ENCODE assay signal across 27 cellular contexts in the genomic region with DNA sequence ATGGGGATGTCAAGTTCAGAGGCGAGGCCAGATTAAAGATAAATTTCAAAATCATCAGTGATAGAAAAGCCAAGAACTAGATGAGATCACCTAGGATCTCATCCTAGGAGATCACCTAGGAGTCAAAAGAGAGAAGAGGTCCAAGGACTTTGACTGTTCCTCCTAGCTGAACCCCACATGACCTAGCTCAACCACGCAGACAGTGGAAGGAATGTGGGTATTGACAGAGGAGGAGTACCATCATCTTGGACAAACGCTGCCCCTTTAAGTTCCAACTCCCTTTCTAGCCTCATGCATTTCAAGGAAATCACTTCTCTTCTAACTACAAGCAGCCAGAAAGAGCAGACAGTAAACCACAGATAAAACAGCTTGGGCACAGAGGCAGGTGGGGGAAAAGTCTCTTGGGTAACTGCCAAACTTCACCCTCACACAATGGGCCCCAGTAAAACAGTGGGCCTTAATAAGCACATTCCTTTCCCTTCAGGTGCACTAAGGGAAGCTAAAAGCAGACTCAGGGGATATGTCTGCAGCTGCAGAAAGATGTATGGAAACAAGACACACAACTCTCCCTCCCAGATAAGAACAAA. TPM values are rescaled to one million over a fixed set of nuclear protein-coding genes. Genes with fewer than 3 reads are reported as not detected.
A peak's percentile ranks its signal among the peaks of the same experiment; 100 is the strongest.
DNase-seq lines count a peak whose midpoint lies in the region; ATAC-seq and TF ChIP-seq lines count a peak whose summit lies in the region.
"Had no signal": no experiment of that assay in that cellular context is flagged by ENCODE, and none has a peak within 500 bp of the region (broad histone marks: within the 10 kb centered on the region; RNA-seq: fewer than 3 reads in every experiment).

No MANE protein-coding gene starts in this region.

- no peak overlapping the region for H3K4me2 ChIP-seq in GM23338
- H3K4me2 ChIP-seq in MM.1S (ENCODE audit: low read depth, low read length): no peak overlapping the region
- peak overlapping the region; percentile 32 for H3K4me2 ChIP-seq in parathyroid adenoma (ENCODE audit: low read length)

- TF ChIP-seq EP300 in suprapubic skin (IDR thresholded peaks at IDR 0.05): no peak

- H2AFZ ChIP-seq in GM23338 (peak overlapping the region; percentile 86), MM.1S (ENCODE audit: low read length) (no peak overlapping the region), parathyroid adenoma (peak overlapping the region; percentile 79)
- H2AFZ ChIP-seq: GM23248 had no signal

- H3K27ac ChIP-seq in GM23338 (ENCODE audit: low read depth) (peak overlapping the region; percentile 42; the same call in 1 of the 2 replicates), MM.1S (ENCODE audit: low read length) (no peak overlapping the region), parathyroid adenoma (peak overlapping the region; percentile 79), suprapubic skin (no peak overlapping the region)
- H3K27ac ChIP-seq: breast epithelium, colonic mucosa, GM23248, heart left ventricle, psoas muscle, sigmoid colon, SK-N-MC had no signal

- H3K4me3 Mint-ChIP-seq in GM23338: no peak overlapping the region
- H3K4me3 Mint-ChIP-seq: activated T-helper 17 cell treated with anti-CD3 and anti-CD28 coated beads, Interleukin-2, amount 50 U/mL, for 72 hours; stimulated activated memory B cell treated with anti-CD40 and anti-IgM and Interleukin-4, amounts not matched to agents 10 μg/mL and 1 μg/mL and 100 μg/mL, for 72 hours; T-helper 1 cell treated with Interleukin-12 subunit alpha and Interleukin-12 subunit beta and Interleukin-4 antibody, amounts not matched to agents 30 μg/mL and 1 μg/mL, for 36 hours had no signal

- WGBS in suprapubic skin: 61% methylated on average over 3 of the region's 3 CpGs

- no peaks in the 10 kb centered on the region for H3K36me3 ChIP-seq in GM23338 (ENCODE audit: insufficient read depth)
- no peaks in the 10 kb centered on the region for H3K36me3 ChIP-seq in MM.1S (replicated peaks; ENCODE audit: insufficient read depth, low read length)
- no peaks in the 10 kb centered on the region for H3K36me3 ChIP-seq in parathyroid adenoma (ENCODE audit: control insufficient read depth, insufficient read depth, low read length)
- no peaks in the 10 kb centered on the region for H3K36me3 ChIP-seq in suprapubic skin
- H3K36me3 ChIP-seq: breast epithelium, colonic mucosa, heart left ventricle, sigmoid colon had no signal

- H3K36me3 Mint-ChIP-seq in GM23338 (ENCODE audit: low read depth): no peaks in the 10 kb centered on the region
- H3K36me3 Mint-ChIP-seq: stimulated activated memory B cell treated with anti-CD40 and anti-IgM and Interleukin-4, amounts not matched to agents 10 μg/mL and 1 μg/mL and 100 μg/mL, for 72 hours had no signal

- no peaks in the 10 kb centered on the region for H3K79me2 ChIP-seq in GM23338 (replicated peaks; ENCODE audit: insufficient read depth)
- no peaks in the 10 kb centered on the region for H3K79me2 ChIP-seq in MM.1S (ENCODE audit: low read length)
- H3K79me2 ChIP-seq in parathyroid adenoma: no peaks in the 10 kb centered on the region

- no peak for DNase-seq in GM23338 (ENCODE audit: low spot score)
- peak; percentile 18 for DNase-seq in MM.1S
- DNase-seq in RPMI8226: peak; percentile 85
- no peak for DNase-seq in left lobe of liver (ENCODE audit: low spot score)
- no peak for DNase-seq in suprapubic skin (ENCODE audit: low spot score in 2 of 2)
- DNase-seq in hepatic stellate cell (ENCODE audit: low spot score): no peak
- DNase-seq: activated CD4-positive, alpha-beta T cell treated with anti-CD3 and anti-CD28 coated beads, Interleukin-2, amount 50 U/mL, for 48 hours; activated naive CD4-positive, alpha-beta T cell treated with anti-CD3 and anti-CD28 coated beads, Interleukin-2, amount 50 U/mL, for 16 hours; amygdala; colonic mucosa; effector memory CD4-positive, alpha-beta T cell; GM23248; heart left ventricle; mammary epithelial cell; NCI-H1694 treated with DMSO at 0.1 percent for 48 hours; NCI-H2227 treated with DMSO at 0.1 percent for 48 hours; NCI-H748 treated with DMSO at 0.1 percent for 48 hours; psoas muscle; sigmoid colon; stimulated activated CD4-positive, alpha-beta T cell treated with anti-CD3 and anti-CD28 coated beads, Interleukin-4, amount 100 ng/mL, for 4 hours; substantia nigra had no signal

- H3K9ac ChIP-seq in MM.1S (ENCODE audit: low read length) (no peak overlapping the region), parathyroid adenoma (no peak overlapping the region)
- H3K9ac ChIP-seq: GM23248 had no signal

- no peak overlapping the region for H3K27ac Mint-ChIP-seq in GM23338
- H3K27ac Mint-ChIP-seq: activated T-helper 17 cell treated with anti-CD3 and anti-CD28 coated beads, Interleukin-2, amount 50 U/mL, for 72 hours; stimulated activated memory B cell treated with anti-CD40 and anti-IgM and Interleukin-4, amounts not matched to agents 10 μg/mL and 1 μg/mL and 100 μg/mL, for 72 hours; T-helper 1 cell treated with Interleukin-12 subunit alpha and Interleukin-12 subunit beta and Interleukin-4 antibody, amounts not matched to agents 30 μg/mL and 1 μg/mL, for 36 hours had no signal

- H3K4me1 ChIP-seq in GM23338 (ENCODE audit: insufficient read depth) (no peaks in the 10 kb centered on the region), MM.1S (ENCODE audit: low read length) (peaks cover 7% of the 10 kb centered on the region), parathyroid adenoma (peaks cover 15% of the 10 kb centered on the region), suprapubic skin (no peaks in the 10 kb centered on the region)
- H3K4me1 ChIP-seq: breast epithelium, colonic mucosa, heart left ventricle, psoas muscle, sigmoid colon had no signal

- H3K9me3 ChIP-seq in MM.1S (replicated peaks; ENCODE audit: insufficient read depth, low read length): no peaks in the 10 kb centered on the region
- H3K9me3 ChIP-seq in parathyroid adenoma (ENCODE audit: control insufficient read depth, low read length): no peaks in the 10 kb centered on the region
- no peaks in the 10 kb centered on the region for H3K9me3 ChIP-seq in suprapubic skin
- H3K9me3 ChIP-seq: breast epithelium, colonic mucosa, psoas muscle, sigmoid colon had no signal

- TF ChIP-seq POLR2A in suprapubic skin (IDR thresholded peaks at IDR 0.05): no peak

- H3F3A ChIP-seq in GM23338 (replicated peaks; ENCODE audit: low read depth): no peaks in the 10 kb centered on the region
- no peaks in the 10 kb centered on the region for H3F3A ChIP-seq in MM.1S (ENCODE audit: insufficient read depth, low read length)

- no peak overlapping the region for H3K4me3 ChIP-seq in GM23338
- H3K4me3 ChIP-seq in MM.1S (ENCODE audit: low read length): no peak overlapping the region
- no peak overlapping the region for H3K4me3 ChIP-seq in parathyroid adenoma (ENCODE audit: low read depth, low read length)
- no peak overlapping the region for H3K4me3 ChIP-seq in suprapubic skin
- H3K4me3 ChIP-seq: breast epithelium, colonic mucosa, GM23248, heart left ventricle, psoas muscle, sigmoid colon, SK-N-MC had no signal

- H3K9me2 ChIP-seq in GM23338 (ENCODE audit: insufficient read depth): no peaks in the 10 kb centered on the region
- no peaks in the 10 kb centered on the region for H3K9me2 ChIP-seq in MM.1S (replicated peaks; ENCODE audit: insufficient read depth, low read length)

- H3K9me3 Mint-ChIP-seq in GM23338: peaks cover 9% of the 10 kb centered on the region

- no peaks in the 10 kb centered on the region for H3K27me3 ChIP-seq in GM23338 (ENCODE audit: insufficient read depth)
- H3K27me3 ChIP-seq in MM.1S (replicated peaks; ENCODE audit: insufficient read depth, low read length): no peaks in the 10 kb centered on the region
- H3K27me3 ChIP-seq in parathyroid adenoma (ENCODE audit: control insufficient read depth, insufficient read depth, low read length): no peaks in the 10 kb centered on the region
- no peaks in the 10 kb centered on the region for H3K27me3 ChIP-seq in suprapubic skin
- H3K27me3 ChIP-seq: breast epithelium, colonic mucosa, sigmoid colon had no signal

- H3K27me3 Mint-ChIP-seq in GM23338 (ENCODE audit: insufficient read depth, low read depth, poor library complexity): peaks cover 3% of the 10 kb centered on the region

- peak; percentile 31; the same call in 2 of the 3 replicates for ATAC-seq in GM23338
- ATAC-seq in left lobe of liver: no peak
- ATAC-seq: activated T-helper 17 cell treated with anti-CD3 and anti-CD28 coated beads, Interleukin-2, amount 50 U/mL, for 72 hours; heart left ventricle; psoas muscle; stimulated activated memory B cell treated with anti-CD40 and anti-IgM and Interleukin-4, amounts not matched to agents 10 μg/mL and 1 μg/mL and 100 μg/mL, for 72 hours had no signal

- TF ChIP-seq CTCF in GM23338 (conservative IDR thresholded peaks at IDR 0.05; ENCODE audit: low read depth in 2 of 2): no peak
- TF ChIP-seq CTCF in MM.1S (IDR thresholded peaks at IDR 0.05; ENCODE audit: low read length): no peak
- no peak for TF ChIP-seq CTCF in parathyroid adenoma (IDR thresholded peaks at IDR 0.05)
- TF ChIP-seq CTCF in suprapubic skin (IDR thresholded peaks at IDR 0.05): no peak

- H3K4me1 Mint-ChIP-seq in GM23338: peaks cover 7% of the 10 kb centered on the region
- H3K4me1 Mint-ChIP-seq: activated T-helper 17 cell treated with anti-CD3 and anti-CD28 coated beads, Interleukin-2, amount 50 U/mL, for 72 hours; stimulated activated memory B cell treated with anti-CD40 and anti-IgM and Interleukin-4, amounts not matched to agents 10 μg/mL and 1 μg/mL and 100 μg/mL, for 72 hours had no signal

- H4K20me1 ChIP-seq in GM23338 (replicated peaks; ENCODE audit: insufficient read depth) (no peaks in the 10 kb centered on the region), MM.1S (ENCODE audit: insufficient read depth, low read length) (no peaks in the 10 kb centered on the region)

RNA-seq across cellular contexts. Expression of a gene that starts 12.5 kb away (rescaled TPM):
- total RNA-seq in GM23338 (2014; rRNA removed; shearing (Covaris generic)): 12.5 and 22.6 TPM in 2 replicates
- 12.7 and 13.8 TPM in 2 replicates for polyA plus RNA-seq in GM23338 (2016; fragmentation: Nextera tagmentation; extraction: Ambion mirVana)
- total RNA-seq in left lobe of liver (4.4 TPM), suprapubic skin (10 to 100 TPM; 17.6 to 28.8 (median 20.8) TPM)

RNA-seq across cellular contexts. Expression of a gene that starts 41.2 kb away (rescaled TPM):
- 6.3 and 9.4 TPM in 2 replicates for total RNA-seq in GM23338 (2014; rRNA removed; shearing (Covaris generic))
- 15.6 and 16.0 TPM in 2 replicates for polyA plus RNA-seq in GM23338 (2016; fragmentation: Nextera tagmentation; extraction: Ambion mirVana)
- total RNA-seq in left lobe of liver (13.1 TPM), suprapubic skin (10 to 100 TPM in 1 of 4 donors, 1 to 10 TPM in 3; 6.3 to 31.4 (median 8.2) TPM)

RNA-seq across cellular contexts. Expression of a gene that starts 59.8 kb away (rescaled TPM):
- total RNA-seq in GM23338 (2014; rRNA removed; shearing (Covaris generic)): 9.0 and 13.7 TPM in 2 replicates
- polyA plus RNA-seq in GM23338 (2016; fragmentation: Nextera tagmentation; extraction: Ambion mirVana): 5.1 and 6.1 TPM in 2 replicates
- total RNA-seq in left lobe of liver: 14.4 TPM
- total RNA-seq in suprapubic skin: 10 to 100 TPM; 54.8 to 81.5 (median 72.4) TPM

Comparison
In these comparisons a context has a peak if more than half of its experiments do, and no peak if none do; other contexts are left out.
1. DNase-seq: peak in MM.1S (single experiment) and RPMI8226 (single experiment); none in GM23338 (single experiment), left lobe of liver (single experiment), suprapubic skin (0 of 2) and hepatic stellate cell (single experiment).
2. H3K27ac ChIP-seq: peak in GM23338 (single experiment) and parathyroid adenoma (single experiment); none in MM.1S (single experiment) and suprapubic skin (single experiment).